ENCODE assay signal across 2 cellular contexts in the genomic region with DNA sequence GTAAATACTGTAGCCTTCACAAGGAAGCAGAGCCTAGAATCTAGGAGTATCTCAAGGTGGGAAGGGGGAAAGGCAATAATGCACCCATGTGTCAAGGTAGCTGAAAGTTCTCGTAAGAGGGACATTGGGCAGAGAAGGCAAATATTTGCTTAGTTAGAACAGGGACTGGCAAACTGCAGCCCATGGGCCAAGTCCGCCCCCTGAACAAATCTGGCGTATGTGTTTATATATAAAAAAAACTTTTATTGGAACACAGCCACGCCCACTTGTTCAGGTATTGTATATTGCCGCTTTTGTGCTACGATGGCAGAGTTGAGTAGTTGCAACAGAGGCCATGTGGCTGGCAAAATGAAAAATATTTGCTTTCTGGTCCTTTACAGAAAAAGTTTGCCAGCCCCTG.
TF ChIP-seq lines count a peak whose summit lies in the region.

No MANE protein-coding gene starts in this region.

TF ChIP-seq in liver, 16 proteins besides CTCF, POLR2A, EP300 and RAD21:
- TF ChIP-seq, protein P1, sequence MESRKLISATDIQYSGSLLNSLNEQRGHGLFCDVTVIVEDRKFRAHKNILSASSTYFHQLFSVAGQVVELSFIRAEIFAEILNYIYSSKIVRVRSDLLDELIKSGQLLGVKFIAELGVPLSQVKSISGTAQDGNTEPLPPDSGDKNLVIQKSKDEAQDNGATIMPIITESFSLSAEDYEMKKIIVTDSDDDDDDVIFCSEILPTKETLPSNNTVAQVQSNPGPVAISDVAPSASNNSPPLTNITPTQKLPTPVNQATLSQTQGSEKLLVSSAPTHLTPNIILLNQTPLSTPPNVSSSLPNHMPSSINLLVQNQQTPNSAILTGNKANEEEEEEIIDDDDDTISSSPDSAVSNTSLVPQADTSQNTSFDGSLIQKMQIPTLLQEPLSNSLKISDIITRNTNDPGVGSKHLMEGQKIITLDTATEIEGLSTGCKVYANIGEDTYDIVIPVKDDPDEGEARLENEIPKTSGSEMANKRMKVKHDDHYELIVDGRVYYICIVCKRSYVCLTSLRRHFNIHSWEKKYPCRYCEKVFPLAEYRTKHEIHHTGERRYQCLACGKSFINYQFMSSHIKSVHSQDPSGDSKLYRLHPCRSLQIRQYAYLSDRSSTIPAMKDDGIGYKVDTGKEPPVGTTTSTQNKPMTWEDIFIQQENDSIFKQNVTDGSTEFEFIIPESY (IDR thresholded peaks at IDR 0.05), result peak; percentile 58
- TF ChIP-seq HNF4G (IDR thresholded peaks at IDR 0.05) (no peak), TAF1 (conservative IDR thresholded peaks at IDR 0.05) (no peak), GABPA (IDR thresholded peaks at IDR 0.05 in 1 of 2, conservative IDR thresholded peaks at IDR 0.05 in 1 of 2) (no peak), FOXA2 (IDR thresholded peaks at IDR 0.05) (peak; percentile 53), SP1 (IDR thresholded peaks at IDR 0.05) (peak; percentile 64), JUND (IDR thresholded peaks at IDR 0.05) (no peak), HNF4A (conservative IDR thresholded peaks at IDR 0.05) (peak; percentile 14 to 68), YY1 (IDR thresholded peaks at IDR 0.05) (no peak), FOXA1 (IDR thresholded peaks at IDR 0.05) (no peak), RXRA (IDR thresholded peaks at IDR 0.05) (peak in 1 of 2 donors; percentile 70), NR2F2 (IDR thresholded peaks at IDR 0.05) (no peak), EGR1 (IDR thresholded peaks at IDR 0.05; ENCODE audit: low read depth in 2 of 2) (peak in 1 of 2 donors; percentile 43)
- TF ChIP-seq, protein P2, sequence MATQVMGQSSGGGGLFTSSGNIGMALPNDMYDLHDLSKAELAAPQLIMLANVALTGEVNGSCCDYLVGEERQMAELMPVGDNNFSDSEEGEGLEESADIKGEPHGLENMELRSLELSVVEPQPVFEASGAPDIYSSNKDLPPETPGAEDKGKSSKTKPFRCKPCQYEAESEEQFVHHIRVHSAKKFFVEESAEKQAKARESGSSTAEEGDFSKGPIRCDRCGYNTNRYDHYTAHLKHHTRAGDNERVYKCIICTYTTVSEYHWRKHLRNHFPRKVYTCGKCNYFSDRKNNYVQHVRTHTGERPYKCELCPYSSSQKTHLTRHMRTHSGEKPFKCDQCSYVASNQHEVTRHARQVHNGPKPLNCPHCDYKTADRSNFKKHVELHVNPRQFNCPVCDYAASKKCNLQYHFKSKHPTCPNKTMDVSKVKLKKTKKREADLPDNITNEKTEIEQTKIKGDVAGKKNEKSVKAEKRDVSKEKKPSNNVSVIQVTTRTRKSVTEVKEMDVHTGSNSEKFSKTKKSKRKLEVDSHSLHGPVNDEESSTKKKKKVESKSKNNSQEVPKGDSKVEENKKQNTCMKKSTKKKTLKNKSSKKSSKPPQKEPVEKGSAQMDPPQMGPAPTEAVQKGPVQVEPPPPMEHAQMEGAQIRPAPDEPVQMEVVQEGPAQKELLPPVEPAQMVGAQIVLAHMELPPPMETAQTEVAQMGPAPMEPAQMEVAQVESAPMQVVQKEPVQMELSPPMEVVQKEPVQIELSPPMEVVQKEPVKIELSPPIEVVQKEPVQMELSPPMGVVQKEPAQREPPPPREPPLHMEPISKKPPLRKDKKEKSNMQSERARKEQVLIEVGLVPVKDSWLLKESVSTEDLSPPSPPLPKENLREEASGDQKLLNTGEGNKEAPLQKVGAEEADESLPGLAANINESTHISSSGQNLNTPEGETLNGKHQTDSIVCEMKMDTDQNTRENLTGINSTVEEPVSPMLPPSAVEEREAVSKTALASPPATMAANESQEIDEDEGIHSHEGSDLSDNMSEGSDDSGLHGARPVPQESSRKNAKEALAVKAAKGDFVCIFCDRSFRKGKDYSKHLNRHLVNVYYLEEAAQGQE (IDR thresholded peaks at IDR 0.05), result no peak
- TF ChIP-seq, protein P3, sequence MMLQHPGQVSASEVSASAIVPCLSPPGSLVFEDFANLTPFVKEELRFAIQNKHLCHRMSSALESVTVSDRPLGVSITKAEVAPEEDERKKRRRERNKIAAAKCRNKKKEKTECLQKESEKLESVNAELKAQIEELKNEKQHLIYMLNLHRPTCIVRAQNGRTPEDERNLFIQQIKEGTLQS (IDR thresholded peaks at IDR 0.05), result no peak
- TF ChIP-seq, protein P4, sequence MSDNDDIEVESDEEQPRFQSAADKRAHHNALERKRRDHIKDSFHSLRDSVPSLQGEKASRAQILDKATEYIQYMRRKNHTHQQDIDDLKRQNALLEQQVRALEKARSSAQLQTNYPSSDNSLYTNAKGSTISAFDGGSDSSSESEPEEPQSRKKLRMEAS (IDR thresholded peaks at IDR 0.05), result peak; percentile 57

TF ChIP-seq in HepG2, 621 proteins besides CTCF, POLR2A, EP300 and RAD21:
- TF ChIP-seq REPIN1 (CRISPR knock-in tag; IDR thresholded peaks at IDR 0.05; ENCODE audit: borderline replicate concordance, low read depth) (no peak), CBX2 (IDR thresholded peaks at IDR 0.05; ENCODE audit: low read depth, low read length) (no peak), CBX2 (CRISPR knock-in tag; IDR thresholded peaks at IDR 0.05; ENCODE audit: low read depth) (no peak), ZFP37 (CRISPR knock-in tag; IDR thresholded peaks at IDR 0.05; ENCODE audit: borderline replicate concordance) (no peak), JARID2 (CRISPR knock-in tag; IDR thresholded peaks at IDR 0.05; ENCODE audit: insufficient replicate concordance) (no peak), SALL2 (CRISPR knock-in tag; IDR thresholded peaks at IDR 0.05) (no peak), TAF15 (IDR thresholded peaks at IDR 0.05; ENCODE audit: low read depth, low read length, poor library complexity, severe bottlenecking) (no peak), ZNF317 (CRISPR knock-in tag; IDR thresholded peaks at IDR 0.05) (no peak), NFRKB (IDR thresholded peaks at IDR 0.05) (no peak), ZNF263 (CRISPR knock-in tag; IDR thresholded peaks at IDR 0.05) (no peak)
- TF ChIP-seq, protein P5, sequence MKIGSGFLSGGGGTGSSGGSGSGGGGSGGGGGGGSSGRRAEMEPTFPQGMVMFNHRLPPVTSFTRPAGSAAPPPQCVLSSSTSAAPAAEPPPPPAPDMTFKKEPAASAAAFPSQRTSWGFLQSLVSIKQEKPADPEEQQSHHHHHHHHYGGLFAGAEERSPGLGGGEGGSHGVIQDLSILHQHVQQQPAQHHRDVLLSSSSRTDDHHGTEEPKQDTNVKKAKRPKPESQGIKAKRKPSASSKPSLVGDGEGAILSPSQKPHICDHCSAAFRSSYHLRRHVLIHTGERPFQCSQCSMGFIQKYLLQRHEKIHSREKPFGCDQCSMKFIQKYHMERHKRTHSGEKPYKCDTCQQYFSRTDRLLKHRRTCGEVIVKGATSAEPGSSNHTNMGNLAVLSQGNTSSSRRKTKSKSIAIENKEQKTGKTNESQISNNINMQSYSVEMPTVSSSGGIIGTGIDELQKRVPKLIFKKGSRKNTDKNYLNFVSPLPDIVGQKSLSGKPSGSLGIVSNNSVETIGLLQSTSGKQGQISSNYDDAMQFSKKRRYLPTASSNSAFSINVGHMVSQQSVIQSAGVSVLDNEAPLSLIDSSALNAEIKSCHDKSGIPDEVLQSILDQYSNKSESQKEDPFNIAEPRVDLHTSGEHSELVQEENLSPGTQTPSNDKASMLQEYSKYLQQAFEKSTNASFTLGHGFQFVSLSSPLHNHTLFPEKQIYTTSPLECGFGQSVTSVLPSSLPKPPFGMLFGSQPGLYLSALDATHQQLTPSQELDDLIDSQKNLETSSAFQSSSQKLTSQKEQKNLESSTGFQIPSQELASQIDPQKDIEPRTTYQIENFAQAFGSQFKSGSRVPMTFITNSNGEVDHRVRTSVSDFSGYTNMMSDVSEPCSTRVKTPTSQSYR (CRISPR knock-in tag; IDR thresholded peaks at IDR 0.05; ENCODE audit: borderline replicate concordance), result no peak
- TF ChIP-seq, protein P6, sequence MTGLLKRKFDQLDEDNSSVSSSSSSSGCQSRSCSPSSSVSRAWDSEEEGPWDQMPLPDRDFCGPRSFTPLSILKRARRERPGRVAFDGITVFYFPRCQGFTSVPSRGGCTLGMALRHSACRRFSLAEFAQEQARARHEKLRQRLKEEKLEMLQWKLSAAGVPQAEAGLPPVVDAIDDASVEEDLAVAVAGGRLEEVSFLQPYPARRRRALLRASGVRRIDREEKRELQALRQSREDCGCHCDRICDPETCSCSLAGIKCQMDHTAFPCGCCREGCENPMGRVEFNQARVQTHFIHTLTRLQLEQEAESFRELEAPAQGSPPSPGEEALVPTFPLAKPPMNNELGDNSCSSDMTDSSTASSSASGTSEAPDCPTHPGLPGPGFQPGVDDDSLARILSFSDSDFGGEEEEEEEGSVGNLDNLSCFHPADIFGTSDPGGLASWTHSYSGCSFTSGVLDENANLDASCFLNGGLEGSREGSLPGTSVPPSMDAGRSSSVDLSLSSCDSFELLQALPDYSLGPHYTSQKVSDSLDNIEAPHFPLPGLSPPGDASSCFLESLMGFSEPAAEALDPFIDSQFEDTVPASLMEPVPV (CRISPR knock-in tag; IDR thresholded peaks at IDR 0.05), result no peak
